1 cellular context compared by ENCODE assay signal in genomic region chr1:51210055-51210454, GRCh38.
TF ChIP-seq lines count a peak whose summit lies in the region.

No MANE protein-coding gene starts in this region.

TF ChIP-seq in K562, 482 proteins besides CTCF, POLR2A, EP300 and RAD21 (continued from another document):
- TF ChIP-seq ZNF518B (CRISPR knock-in tag; IDR thresholded peaks at IDR 0.05) (no peak), NCOA2 (IDR thresholded peaks at IDR 0.05; ENCODE audit: partially characterized antibody in 2 of 2) (no peak), CHD7 (IDR thresholded peaks at IDR 0.05; ENCODE audit: low read depth, low read length) (no peak), NR0B1 (IDR thresholded peaks at IDR 0.05; ENCODE audit: partially characterized antibody) (no peak), KDM5B (IDR thresholded peaks at IDR 0.05; ENCODE audit: insufficient replicate concordance, low read depth, low read length) (no peak), ZNF184 (CRISPR knock-in tag; IDR thresholded peaks at IDR 0.05) (no peak), ERF (CRISPR knock-in tag; IDR thresholded peaks at IDR 0.05) (no peak), RBM25 (IDR thresholded peaks at IDR 0.05; ENCODE audit: low read depth, low read length, severe bottlenecking) (no peak)
TF ChIP-seq in K562: peak in this region for 0.
